Comparison of ENCODE assay signal across 1 cellular context in the genomic region with DNA sequence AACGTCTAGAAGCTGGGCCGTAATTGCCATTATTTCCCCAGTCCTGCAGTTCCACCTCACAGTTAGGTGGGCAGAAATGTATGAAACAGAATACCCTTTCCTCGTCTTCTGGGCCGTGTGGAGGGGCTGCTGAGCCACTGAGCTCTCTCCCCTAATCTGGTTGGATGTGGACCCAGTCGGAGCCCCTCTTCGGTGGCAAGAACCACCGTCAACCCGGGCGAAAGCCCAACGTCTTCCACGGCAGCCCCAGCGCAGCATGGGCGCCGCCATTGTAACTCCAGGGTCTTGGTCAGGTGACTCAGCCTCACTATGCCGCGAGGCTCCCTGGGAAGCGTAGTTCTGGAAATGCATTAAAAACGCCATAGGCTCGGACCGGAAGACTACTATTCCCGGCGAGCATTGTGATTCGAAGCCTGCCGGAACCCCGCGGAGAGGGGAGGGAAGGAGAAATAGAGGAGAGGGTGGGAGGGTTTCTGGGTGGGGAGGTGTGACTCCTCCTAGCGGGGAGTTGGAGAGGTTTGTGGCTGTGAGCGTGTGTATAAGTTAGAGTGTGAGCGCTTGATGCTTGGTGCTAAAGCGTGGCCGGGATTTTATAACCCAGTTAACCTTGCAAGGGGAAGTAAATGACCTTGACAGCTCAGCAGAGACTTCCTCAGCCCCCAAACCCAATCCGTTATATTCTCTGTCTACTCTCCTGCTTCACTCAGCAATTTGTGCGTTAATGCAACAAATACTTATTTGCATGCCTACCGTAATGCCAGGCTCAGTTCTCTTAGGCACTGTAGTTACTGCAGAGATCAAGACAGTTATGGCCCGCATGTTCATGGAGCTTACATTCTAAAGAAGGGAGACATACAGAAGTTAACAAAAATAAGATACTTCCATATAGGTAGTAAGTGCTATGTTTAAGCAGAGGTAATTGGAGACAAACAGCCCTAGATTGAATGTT.
A peak's percentile ranks its signal among the peaks of the same experiment; 100 is the strongest.
TF ChIP-seq lines count a peak whose summit lies in the region.

A gene with protein sequence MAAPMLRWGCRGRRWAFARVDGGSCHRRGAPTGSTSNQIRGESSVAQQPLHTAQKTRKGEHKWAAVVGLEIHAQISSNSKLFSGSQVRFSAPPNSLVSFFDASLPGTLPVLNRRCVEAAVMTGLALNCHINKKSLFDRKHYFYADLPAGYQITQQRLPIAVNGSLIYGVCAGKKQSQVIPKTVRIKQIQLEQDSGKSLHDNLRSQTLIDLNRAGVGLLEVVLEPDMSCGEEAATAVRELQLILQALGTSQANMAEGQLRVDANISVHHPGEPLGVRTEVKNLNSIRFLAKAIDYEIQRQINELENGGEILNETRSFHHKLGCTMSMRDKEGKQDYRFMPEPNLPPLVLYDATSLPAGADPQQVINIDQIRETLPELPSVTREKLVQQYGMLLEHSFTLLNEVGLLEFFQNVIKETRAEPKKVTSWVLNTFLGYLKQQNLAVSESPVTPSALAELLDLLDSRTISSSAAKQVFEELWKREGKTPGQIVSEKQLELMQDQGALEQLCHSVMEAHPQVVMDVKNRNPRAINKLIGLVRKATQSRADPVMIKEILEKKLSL (minus strand): TSS at position 295 of the 949 bp plus-strand sequence. CDS start 25 bp downstream, at position 270.

TF ChIP-seq in HepG2, 621 proteins besides CTCF, POLR2A, EP300 and RAD21 (continued from another document and continues in another):
- TF ChIP-seq, protein P1, sequence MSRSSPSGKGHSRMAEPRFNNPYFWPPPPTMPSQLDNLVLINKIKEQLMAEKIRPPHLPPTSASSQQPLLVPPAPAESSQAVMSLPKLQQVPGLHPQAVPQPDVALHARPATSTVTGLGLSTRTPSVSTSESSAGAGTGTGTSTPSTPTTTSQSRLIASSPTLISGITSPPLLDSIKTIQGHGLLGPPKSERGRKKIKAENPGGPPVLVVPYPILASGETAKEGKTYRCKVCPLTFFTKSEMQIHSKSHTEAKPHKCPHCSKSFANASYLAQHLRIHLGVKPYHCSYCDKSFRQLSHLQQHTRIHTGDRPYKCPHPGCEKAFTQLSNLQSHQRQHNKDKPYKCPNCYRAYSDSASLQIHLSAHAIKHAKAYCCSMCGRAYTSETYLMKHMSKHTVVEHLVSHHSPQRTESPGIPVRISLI (CRISPR knock-in tag; IDR thresholded peaks at IDR 0.05; ENCODE audit: borderline replicate concordance): no peak
- TF ChIP-seq, protein P2, sequence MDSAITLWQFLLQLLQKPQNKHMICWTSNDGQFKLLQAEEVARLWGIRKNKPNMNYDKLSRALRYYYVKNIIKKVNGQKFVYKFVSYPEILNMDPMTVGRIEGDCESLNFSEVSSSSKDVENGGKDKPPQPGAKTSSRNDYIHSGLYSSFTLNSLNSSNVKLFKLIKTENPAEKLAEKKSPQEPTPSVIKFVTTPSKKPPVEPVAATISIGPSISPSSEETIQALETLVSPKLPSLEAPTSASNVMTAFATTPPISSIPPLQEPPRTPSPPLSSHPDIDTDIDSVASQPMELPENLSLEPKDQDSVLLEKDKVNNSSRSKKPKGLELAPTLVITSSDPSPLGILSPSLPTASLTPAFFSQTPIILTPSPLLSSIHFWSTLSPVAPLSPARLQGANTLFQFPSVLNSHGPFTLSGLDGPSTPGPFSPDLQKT (CRISPR knock-in tag; IDR thresholded peaks at IDR 0.05; ENCODE audit: borderline replicate concordance): no peak
- TF ChIP-seq SYNCRIP (IDR thresholded peaks at IDR 0.05; ENCODE audit: insufficient read depth, low read depth, low read length): no peak
- no peak for TF ChIP-seq ZNF720 (CRISPR knock-in tag; IDR thresholded peaks at IDR 0.05)
- TF ChIP-seq ZFY (CRISPR knock-in tag; IDR thresholded peaks at IDR 0.05): peak; percentile 65
- no peak for TF ChIP-seq ZNF619 (CRISPR knock-in tag; IDR thresholded peaks at IDR 0.05)
- TF ChIP-seq, protein P3, sequence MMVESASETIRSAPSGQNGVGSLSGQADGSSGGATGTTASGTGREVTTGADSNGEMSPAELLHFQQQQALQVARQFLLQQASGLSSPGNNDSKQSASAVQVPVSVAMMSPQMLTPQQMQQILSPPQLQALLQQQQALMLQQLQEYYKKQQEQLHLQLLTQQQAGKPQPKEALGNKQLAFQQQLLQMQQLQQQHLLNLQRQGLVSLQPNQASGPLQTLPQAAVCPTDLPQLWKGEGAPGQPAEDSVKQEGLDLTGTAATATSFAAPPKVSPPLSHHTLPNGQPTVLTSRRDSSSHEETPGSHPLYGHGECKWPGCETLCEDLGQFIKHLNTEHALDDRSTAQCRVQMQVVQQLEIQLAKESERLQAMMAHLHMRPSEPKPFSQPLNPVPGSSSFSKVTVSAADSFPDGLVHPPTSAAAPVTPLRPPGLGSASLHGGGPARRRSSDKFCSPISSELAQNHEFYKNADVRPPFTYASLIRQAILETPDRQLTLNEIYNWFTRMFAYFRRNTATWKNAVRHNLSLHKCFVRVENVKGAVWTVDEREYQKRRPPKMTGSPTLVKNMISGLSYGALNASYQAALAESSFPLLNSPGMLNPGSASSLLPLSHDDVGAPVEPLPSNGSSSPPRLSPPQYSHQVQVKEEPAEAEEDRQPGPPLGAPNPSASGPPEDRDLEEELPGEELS (CRISPR knock-in tag; IDR thresholded peaks at IDR 0.05): 0 out of 2 replicates have a peak, but pooled peaks have one; percentile 14
- TF ChIP-seq SMARCC2 (IDR thresholded peaks at IDR 0.05): no peak
- TF ChIP-seq, protein P4, sequence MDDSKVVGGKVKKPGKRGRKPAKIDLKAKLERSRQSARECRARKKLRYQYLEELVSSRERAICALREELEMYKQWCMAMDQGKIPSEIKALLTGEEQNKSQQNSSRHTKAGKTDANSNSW (CRISPR knock-in tag; IDR thresholded peaks at IDR 0.05; ENCODE audit: borderline replicate concordance): no peak
- peak; percentile 35; the same call in 1 of the 2 replicates for TF ChIP-seq MIER3 (CRISPR knock-in tag; IDR thresholded peaks at IDR 0.05; ENCODE audit: borderline replicate concordance)
- TF ChIP-seq ZIK1 (CRISPR knock-in tag; IDR thresholded peaks at IDR 0.05; ENCODE audit: borderline replicate concordance, low read depth): no peak
- peak; percentile 55; the same call in 1 of the 2 replicates for TF ChIP-seq ELF3 (CRISPR knock-in tag; IDR thresholded peaks at IDR 0.05)
- TF ChIP-seq ZNF230 (CRISPR knock-in tag; IDR thresholded peaks at IDR 0.05): no peak; the same call in 1 of the 2 replicates
- TF ChIP-seq, protein P5, sequence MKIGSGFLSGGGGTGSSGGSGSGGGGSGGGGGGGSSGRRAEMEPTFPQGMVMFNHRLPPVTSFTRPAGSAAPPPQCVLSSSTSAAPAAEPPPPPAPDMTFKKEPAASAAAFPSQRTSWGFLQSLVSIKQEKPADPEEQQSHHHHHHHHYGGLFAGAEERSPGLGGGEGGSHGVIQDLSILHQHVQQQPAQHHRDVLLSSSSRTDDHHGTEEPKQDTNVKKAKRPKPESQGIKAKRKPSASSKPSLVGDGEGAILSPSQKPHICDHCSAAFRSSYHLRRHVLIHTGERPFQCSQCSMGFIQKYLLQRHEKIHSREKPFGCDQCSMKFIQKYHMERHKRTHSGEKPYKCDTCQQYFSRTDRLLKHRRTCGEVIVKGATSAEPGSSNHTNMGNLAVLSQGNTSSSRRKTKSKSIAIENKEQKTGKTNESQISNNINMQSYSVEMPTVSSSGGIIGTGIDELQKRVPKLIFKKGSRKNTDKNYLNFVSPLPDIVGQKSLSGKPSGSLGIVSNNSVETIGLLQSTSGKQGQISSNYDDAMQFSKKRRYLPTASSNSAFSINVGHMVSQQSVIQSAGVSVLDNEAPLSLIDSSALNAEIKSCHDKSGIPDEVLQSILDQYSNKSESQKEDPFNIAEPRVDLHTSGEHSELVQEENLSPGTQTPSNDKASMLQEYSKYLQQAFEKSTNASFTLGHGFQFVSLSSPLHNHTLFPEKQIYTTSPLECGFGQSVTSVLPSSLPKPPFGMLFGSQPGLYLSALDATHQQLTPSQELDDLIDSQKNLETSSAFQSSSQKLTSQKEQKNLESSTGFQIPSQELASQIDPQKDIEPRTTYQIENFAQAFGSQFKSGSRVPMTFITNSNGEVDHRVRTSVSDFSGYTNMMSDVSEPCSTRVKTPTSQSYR (CRISPR knock-in tag; IDR thresholded peaks at IDR 0.05; ENCODE audit: borderline replicate concordance): no peak
- 0 out of 2 replicates have a peak, but pooled peaks have one; percentile 77 for TF ChIP-seq DNMT3B (CRISPR knock-in tag; conservative IDR thresholded peaks at IDR 0.05)
- no peak for TF ChIP-seq CHD4 (IDR thresholded peaks at IDR 0.05; ENCODE audit: borderline replicate concordance, low read length)
- TF ChIP-seq PAWR (CRISPR knock-in tag; IDR thresholded peaks at IDR 0.05; ENCODE audit: borderline replicate concordance): no peak
- no peak for TF ChIP-seq TEAD2 (CRISPR knock-in tag; IDR thresholded peaks at IDR 0.05)
- TF ChIP-seq CBX5 (CRISPR knock-in tag; IDR thresholded peaks at IDR 0.05; ENCODE audit: borderline replicate concordance): peak; percentile 83; the same call in 1 of the 2 replicates
- peak; percentile 45; the same call in 1 of the 2 replicates for TF ChIP-seq NFRKB (IDR thresholded peaks at IDR 0.05)
- TF ChIP-seq STAG1 (CRISPR knock-in tag; IDR thresholded peaks at IDR 0.05): 0 out of 2 replicates have a peak, but pooled peaks have one; percentile 15
- no peak for TF ChIP-seq SOX6 (IDR thresholded peaks at IDR 0.05)
- TF ChIP-seq SOX6 (CRISPR knock-in tag; IDR thresholded peaks at IDR 0.05): peak; percentile 44; the same call in 1 of the 2 replicates
- TF ChIP-seq SP140L (CRISPR knock-in tag; IDR thresholded peaks at IDR 0.05; ENCODE audit: borderline replicate concordance): peak; percentile 31; the same call in 1 of the 2 replicates
- TF ChIP-seq SRSF1 (optimal IDR thresholded peaks at IDR 0.05; ENCODE audit: low read depth, low read length): peak; percentile 49
- no peak for TF ChIP-seq NR3C1 (CRISPR knock-in tag; IDR thresholded peaks at IDR 0.05)
- peak; percentile 86 for TF ChIP-seq ZNF501 (CRISPR knock-in tag; IDR thresholded peaks at IDR 0.05)
- TF ChIP-seq ZNF746 (CRISPR knock-in tag; IDR thresholded peaks at IDR 0.05): no peak
- peak; percentile 75 for TF ChIP-seq JARID2 (CRISPR knock-in tag; IDR thresholded peaks at IDR 0.05; ENCODE audit: insufficient replicate concordance)
- TF ChIP-seq STAT5B (CRISPR knock-in tag; IDR thresholded peaks at IDR 0.05): no peak
- TF ChIP-seq ZMYM4 (CRISPR knock-in tag; IDR thresholded peaks at IDR 0.05): peak; percentile 67
- TF ChIP-seq, protein P6, sequence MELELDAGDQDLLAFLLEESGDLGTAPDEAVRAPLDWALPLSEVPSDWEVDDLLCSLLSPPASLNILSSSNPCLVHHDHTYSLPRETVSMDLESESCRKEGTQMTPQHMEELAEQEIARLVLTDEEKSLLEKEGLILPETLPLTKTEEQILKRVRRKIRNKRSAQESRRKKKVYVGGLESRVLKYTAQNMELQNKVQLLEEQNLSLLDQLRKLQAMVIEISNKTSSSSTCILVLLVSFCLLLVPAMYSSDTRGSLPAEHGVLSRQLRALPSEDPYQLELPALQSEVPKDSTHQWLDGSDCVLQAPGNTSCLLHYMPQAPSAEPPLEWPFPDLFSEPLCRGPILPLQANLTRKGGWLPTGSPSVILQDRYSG (CRISPR knock-in tag; IDR thresholded peaks at IDR 0.05): no peak
- TF ChIP-seq, protein P7, sequence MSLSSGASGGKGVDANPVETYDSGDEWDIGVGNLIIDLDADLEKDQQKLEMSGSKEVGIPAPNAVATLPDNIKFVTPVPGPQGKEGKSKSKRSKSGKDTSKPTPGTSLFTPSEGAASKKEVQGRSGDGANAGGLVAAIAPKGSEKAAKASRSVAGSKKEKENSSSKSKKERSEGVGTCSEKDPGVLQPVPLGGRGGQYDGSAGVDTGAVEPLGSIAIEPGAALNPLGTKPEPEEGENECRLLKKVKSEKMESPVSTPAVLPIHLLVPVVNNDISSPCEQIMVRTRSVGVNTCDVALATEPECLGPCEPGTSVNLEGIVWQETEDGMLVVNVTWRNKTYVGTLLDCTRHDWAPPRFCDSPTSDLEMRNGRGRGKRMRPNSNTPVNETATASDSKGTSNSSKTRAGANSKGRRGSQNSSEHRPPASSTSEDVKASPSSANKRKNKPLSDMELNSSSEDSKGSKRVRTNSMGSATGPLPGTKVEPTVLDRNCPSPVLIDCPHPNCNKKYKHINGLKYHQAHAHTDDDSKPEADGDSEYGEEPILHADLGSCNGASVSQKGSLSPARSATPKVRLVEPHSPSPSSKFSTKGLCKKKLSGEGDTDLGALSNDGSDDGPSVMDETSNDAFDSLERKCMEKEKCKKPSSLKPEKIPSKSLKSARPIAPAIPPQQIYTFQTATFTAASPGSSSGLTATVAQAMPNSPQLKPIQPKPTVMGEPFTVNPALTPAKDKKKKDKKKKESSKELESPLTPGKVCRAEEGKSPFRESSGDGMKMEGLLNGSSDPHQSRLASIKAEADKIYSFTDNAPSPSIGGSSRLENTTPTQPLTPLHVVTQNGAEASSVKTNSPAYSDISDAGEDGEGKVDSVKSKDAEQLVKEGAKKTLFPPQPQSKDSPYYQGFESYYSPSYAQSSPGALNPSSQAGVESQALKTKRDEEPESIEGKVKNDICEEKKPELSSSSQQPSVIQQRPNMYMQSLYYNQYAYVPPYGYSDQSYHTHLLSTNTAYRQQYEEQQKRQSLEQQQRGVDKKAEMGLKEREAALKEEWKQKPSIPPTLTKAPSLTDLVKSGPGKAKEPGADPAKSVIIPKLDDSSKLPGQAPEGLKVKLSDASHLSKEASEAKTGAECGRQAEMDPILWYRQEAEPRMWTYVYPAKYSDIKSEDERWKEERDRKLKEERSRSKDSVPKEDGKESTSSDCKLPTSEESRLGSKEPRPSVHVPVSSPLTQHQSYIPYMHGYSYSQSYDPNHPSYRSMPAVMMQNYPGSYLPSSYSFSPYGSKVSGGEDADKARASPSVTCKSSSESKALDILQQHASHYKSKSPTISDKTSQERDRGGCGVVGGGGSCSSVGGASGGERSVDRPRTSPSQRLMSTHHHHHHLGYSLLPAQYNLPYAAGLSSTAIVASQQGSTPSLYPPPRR (CRISPR knock-in tag; IDR thresholded peaks at IDR 0.05; ENCODE audit: borderline replicate concordance): no peak
- peak; percentile 70 for TF ChIP-seq SALL1 (CRISPR knock-in tag; IDR thresholded peaks at IDR 0.05)
- TF ChIP-seq, protein P8, sequence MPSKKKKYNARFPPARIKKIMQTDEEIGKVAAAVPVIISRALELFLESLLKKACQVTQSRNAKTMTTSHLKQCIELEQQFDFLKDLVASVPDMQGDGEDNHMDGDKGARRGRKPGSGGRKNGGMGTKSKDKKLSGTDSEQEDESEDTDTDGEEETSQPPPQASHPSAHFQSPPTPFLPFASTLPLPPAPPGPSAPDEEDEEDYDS (CRISPR knock-in tag; IDR thresholded peaks at IDR 0.05): peak; percentile 51; the same call in 1 of the 2 replicates
- no peak for TF ChIP-seq ZBTB42 (CRISPR knock-in tag; IDR thresholded peaks at IDR 0.05)
- TF ChIP-seq NCOA1 (CRISPR knock-in tag; IDR thresholded peaks at IDR 0.05): no peak
- TF ChIP-seq NAIF1 (CRISPR knock-in tag; IDR thresholded peaks at IDR 0.05; ENCODE audit: borderline replicate concordance): no peak
- TF ChIP-seq, protein P9, sequence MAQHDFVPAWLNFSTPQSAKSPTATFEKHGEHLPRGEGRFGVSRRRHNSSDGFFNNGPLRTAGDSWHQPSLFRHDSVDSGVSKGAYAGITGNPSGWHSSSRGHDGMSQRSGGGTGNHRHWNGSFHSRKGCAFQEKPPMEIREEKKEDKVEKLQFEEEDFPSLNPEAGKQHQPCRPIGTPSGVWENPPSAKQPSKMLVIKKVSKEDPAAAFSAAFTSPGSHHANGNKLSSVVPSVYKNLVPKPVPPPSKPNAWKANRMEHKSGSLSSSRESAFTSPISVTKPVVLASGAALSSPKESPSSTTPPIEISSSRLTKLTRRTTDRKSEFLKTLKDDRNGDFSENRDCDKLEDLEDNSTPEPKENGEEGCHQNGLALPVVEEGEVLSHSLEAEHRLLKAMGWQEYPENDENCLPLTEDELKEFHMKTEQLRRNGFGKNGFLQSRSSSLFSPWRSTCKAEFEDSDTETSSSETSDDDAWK (CRISPR knock-in tag; IDR thresholded peaks at IDR 0.05): no peak
- peak; percentile 46; the same call in 1 of the 2 replicates for TF ChIP-seq ZNF768 (CRISPR knock-in tag; IDR thresholded peaks at IDR 0.05)
